Comparison of ENCODE assay signal across 1 cellular context in genomic region chr3:33855407-33855806, GRCh38.
A peak's percentile ranks its signal among the peaks of the same experiment; 100 is the strongest.
TF ChIP-seq lines count a peak whose summit lies in the region.

No MANE protein-coding gene starts in this region.

TF ChIP-seq in endothelial cell of umbilical vein, 7 proteins besides CTCF, POLR2A, EP300 and RAD21:
- TF ChIP-seq FOS (IDR thresholded peaks at IDR 0.05; ENCODE audit: borderline replicate concordance, insufficient read depth, low read length) = peak; percentile 26
